38 cellular contexts compared by ENCODE assay signal in the genomic region with DNA sequence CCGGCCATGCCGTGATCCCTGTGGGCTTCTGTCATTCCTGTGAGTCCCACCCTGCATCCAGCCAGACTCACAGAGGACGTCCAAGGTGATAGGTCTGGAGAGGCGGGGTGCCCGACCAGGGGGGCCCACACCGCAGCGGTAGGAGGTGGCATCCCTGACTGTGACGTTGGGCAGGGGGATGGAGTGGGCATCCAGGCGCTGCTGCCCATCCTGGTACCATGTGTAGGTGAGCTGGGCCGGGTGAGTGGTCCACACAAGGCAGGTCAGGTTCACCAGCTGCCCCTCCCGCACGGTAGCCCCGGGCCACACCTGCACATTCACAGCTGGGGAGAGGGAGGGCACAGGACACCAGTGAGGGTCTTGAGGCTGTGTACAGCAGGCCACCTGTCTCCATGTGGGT. TPM values are rescaled to one million over a fixed set of nuclear protein-coding genes. Genes with fewer than 3 reads are reported as not detected.
"Had no signal": no experiment of that assay in that cellular context is flagged by ENCODE, and none has a peak within 500 bp of the region (broad histone marks: within the 10 kb centered on the region; RNA-seq: fewer than 3 reads in every experiment).

No MANE protein-coding gene starts in this region.

- H3K36me3 ChIP-seq: adrenal gland, brain microvascular endothelial cell, breast epithelium had no signal

- ATAC-seq: activated CD4-positive, alpha-beta T cell treated with anti-CD3 and anti-CD28 coated beads for 36 hours; activated CD4-positive, CD25-positive, alpha-beta regulatory T cell treated with anti-CD3 and anti-CD28 coated beads, Interleukin-2, amount 50 U/mL, for 24 hours; activated CD8-positive, alpha-beta memory T cell treated with anti-CD3 and anti-CD28 coated beads, Interleukin-2, amount 10 ng/mL, durations not matched to agents 7 days and 5 days; activated CD8-positive, alpha-beta T cell treated with anti-CD3 and anti-CD28 coated beads, Interleukin-2, amount 10 ng/mL, durations not matched to agents 7 days and 5 days; activated naive CD4-positive, alpha-beta T cell treated with anti-CD3 and anti-CD28 coated beads, Interleukin-2, amount 50 U/mL, for 72 hours; body of pancreas had no signal

- H3K4me3 ChIP-seq: adrenal gland, body of pancreas, breast epithelium had no signal

- H3K27me3 ChIP-seq: adrenal gland, body of pancreas, brain microvascular endothelial cell, breast epithelium had no signal

- H3K9me3 ChIP-seq: adrenal gland, body of pancreas had no signal

- H3K4me1 Mint-ChIP-seq: activated CD4-positive, alpha-beta memory T cell treated with anti-CD3 and anti-CD28 coated beads, Interleukin-2, amount 10 ng/mL, durations not matched to agents 7 days and 5 days; activated CD4-positive, alpha-beta T cell treated with anti-CD3 and anti-CD28 coated beads for 36 hours; activated CD4-positive, alpha-beta T cell treated with anti-CD3 and anti-CD28 coated beads, Interleukin-2, amount 10 ng/mL, durations not matched to agents 7 days and 5 days; activated CD8-positive, alpha-beta memory T cell treated with anti-CD3 and anti-CD28 coated beads, Interleukin-2, amount 10 ng/mL, durations not matched to agents 7 days and 5 days; activated naive CD8-positive, alpha-beta T cell treated with anti-CD3 and anti-CD28 coated beads for 36 hours had no signal

- H3K27ac Mint-ChIP-seq: activated CD4-positive, alpha-beta memory T cell treated with anti-CD3 and anti-CD28 coated beads, Interleukin-2, amount 10 ng/mL, durations not matched to agents 7 days and 5 days; activated CD4-positive, alpha-beta T cell treated with anti-CD3 and anti-CD28 coated beads for 36 hours; activated CD4-positive, alpha-beta T cell treated with anti-CD3 and anti-CD28 coated beads, Interleukin-2, amount 10 ng/mL, durations not matched to agents 7 days and 5 days; activated CD8-positive, alpha-beta memory T cell treated with anti-CD3 and anti-CD28 coated beads, Interleukin-2, amount 10 ng/mL, durations not matched to agents 7 days and 5 days; activated CD8-positive, alpha-beta T cell treated with anti-CD3 and anti-CD28 coated beads, Interleukin-2, amount 10 ng/mL, durations not matched to agents 7 days and 5 days; activated naive CD8-positive, alpha-beta T cell treated with anti-CD3 and anti-CD28 coated beads for 36 hours; activated T-cell treated with anti-CD3 and anti-CD28 coated beads, Interleukin-2, amount 50 U/mL, for 24 hours; activated T-helper 2 cell treated with anti-CD3 and anti-CD28 coated beads, Interferon-gamma antibody, Interleukin-2, Interleukin-4, amounts not matched to agents 10 μg/mL and 5 μg/mL and 100 μg/mL, durations not matched to agents 14 hours and 24 hours and 36 hours; T-helper 1 cell treated with Interleukin-12 subunit alpha and Interleukin-12 subunit beta and Interleukin-4 antibody, amounts not matched to agents 30 μg/mL and 1 μg/mL, for 36 hours; T-helper 2 cell treated with Interferon-gamma antibody and Interleukin-4, amounts not matched to agents 5 μg/mL and 100 μg/mL, for 36 hours had no signal

- H3K27ac ChIP-seq: adrenal gland, body of pancreas, brain microvascular endothelial cell, breast epithelium, VCaP had no signal

- H3K4me3 Mint-ChIP-seq: activated CD4-positive, alpha-beta memory T cell treated with anti-CD3 and anti-CD28 coated beads, Interleukin-2, amount 10 ng/mL, durations not matched to agents 7 days and 5 days; activated CD4-positive, alpha-beta T cell treated with anti-CD3 and anti-CD28 coated beads for 36 hours; activated CD4-positive, alpha-beta T cell treated with anti-CD3 and anti-CD28 coated beads, Interleukin-2, amount 10 ng/mL, durations not matched to agents 7 days and 5 days; activated CD8-positive, alpha-beta memory T cell treated with anti-CD3 and anti-CD28 coated beads, Interleukin-2, amount 10 ng/mL, durations not matched to agents 7 days and 5 days; activated CD8-positive, alpha-beta T cell treated with anti-CD3 and anti-CD28 coated beads, Interleukin-2, amount 10 ng/mL, durations not matched to agents 7 days and 5 days; activated naive CD8-positive, alpha-beta T cell treated with anti-CD3 and anti-CD28 coated beads for 36 hours; activated T-cell treated with anti-CD3 and anti-CD28 coated beads, Interleukin-2, amount 50 U/mL, for 24 hours; T-helper 1 cell treated with Interleukin-12 subunit alpha and Interleukin-12 subunit beta and Interleukin-4 antibody, amounts not matched to agents 30 μg/mL and 1 μg/mL, for 36 hours; T-helper 2 cell treated with Interferon-gamma antibody and Interleukin-4, amounts not matched to agents 5 μg/mL and 100 μg/mL, for 36 hours had no signal

- FAIRE-seq: astrocyte, TTC549 had no signal

- DNase-seq: activated CD4-positive, alpha-beta memory T cell treated with anti-CD3 and anti-CD28 coated beads, Interleukin-2, amount 10 ng/mL, durations not matched to agents 7 days and 5 days; activated CD4-positive, alpha-beta T cell treated with anti-CD3 and anti-CD28 coated beads for 1 hour; activated CD4-positive, alpha-beta T cell treated with anti-CD3 and anti-CD28 coated beads for 36 hours; activated CD4-positive, alpha-beta T cell treated with anti-CD3 and anti-CD28 coated beads for 48 hours; activated CD4-positive, alpha-beta T cell treated with anti-CD3 and anti-CD28 coated beads, Interleukin-2, amount 10 ng/mL, durations not matched to agents 7 days and 5 days; activated CD4-positive, alpha-beta T cell treated with anti-CD3 and anti-CD28 coated beads, Interleukin-2, amount 50 U/mL, for 48 hours; activated CD4-positive, CD25-positive, alpha-beta regulatory T cell; activated CD8-positive, alpha-beta memory T cell treated with anti-CD3 and anti-CD28 coated beads for 24 hours; activated CD8-positive, alpha-beta memory T cell treated with anti-CD3 and anti-CD28 coated beads, Interleukin-2, amount 10 ng/mL, durations not matched to agents 7 days and 5 days; activated CD8-positive, alpha-beta memory T cell treated with anti-CD3 and anti-CD28 coated beads, Interleukin-2, amount 50 U/mL, for 48 hours; activated CD8-positive, alpha-beta T cell treated with anti-CD3 and anti-CD28 coated beads, Interleukin-2, amount 10 ng/mL, durations not matched to agents 7 days and 5 days; activated effector memory CD4-positive, alpha-beta T cell treated with Interleukin-2 at 50 U/mL for 16 hours; activated gamma-delta T cell; activated naive CD4-positive, alpha-beta T cell treated with anti-CD3 and anti-CD28 coated beads, Interleukin-2, amount 50 U/mL, for 16 hours; activated naive CD4-positive, alpha-beta T cell treated with Interleukin-2 at 50 U/mL for 16 hours; activated naive CD8-positive, alpha-beta T cell treated with anti-CD3 and anti-CD28 coated beads for 36 hours; activated T-cell treated with anti-CD3 and anti-CD28 coated beads, Interleukin-2, amount 50 U/mL, for 24 hours; activated T-cell treated with anti-CD3 and anti-CD28 coated beads, Interleukin-2, amount 50 U/mL, for 48 hours; adrenal gland; amniotic stem cell; aorta; body of pancreas; brain microvascular endothelial cell; central memory CD4-positive, alpha-beta T cell; T-helper 1 cell; T-helper 2 cell; T-helper 9 cell had no signal

- H3K27me3 Mint-ChIP-seq: activated CD4-positive, alpha-beta memory T cell treated with anti-CD3 and anti-CD28 coated beads, Interleukin-2, amount 10 ng/mL, durations not matched to agents 7 days and 5 days; activated CD4-positive, alpha-beta T cell treated with anti-CD3 and anti-CD28 coated beads for 36 hours; activated CD4-positive, alpha-beta T cell treated with anti-CD3 and anti-CD28 coated beads, Interleukin-2, amount 10 ng/mL, durations not matched to agents 7 days and 5 days; activated CD8-positive, alpha-beta memory T cell treated with anti-CD3 and anti-CD28 coated beads, Interleukin-2, amount 10 ng/mL, durations not matched to agents 7 days and 5 days; activated naive CD8-positive, alpha-beta T cell treated with anti-CD3 and anti-CD28 coated beads for 36 hours; activated T-cell treated with anti-CD3 and anti-CD28 coated beads, Interleukin-2, amount 50 U/mL, for 24 hours had no signal

- H3K9me3 Mint-ChIP-seq: activated CD4-positive, alpha-beta memory T cell treated with anti-CD3 and anti-CD28 coated beads, Interleukin-2, amount 10 ng/mL, durations not matched to agents 7 days and 5 days; activated naive CD4-positive, alpha-beta T cell treated with anti-CD3 and anti-CD28 coated beads, Interleukin-2, amount 50 U/mL, for 72 hours; activated naive CD8-positive, alpha-beta T cell treated with anti-CD3 and anti-CD28 coated beads for 36 hours; activated T-cell treated with anti-CD3 and anti-CD28 coated beads, Interleukin-2, amount 50 U/mL, for 24 hours; activated T-helper 2 cell treated with anti-CD3 and anti-CD28 coated beads, Interferon-gamma antibody, Interleukin-2, Interleukin-4, amounts not matched to agents 10 μg/mL and 5 μg/mL and 100 μg/mL, durations not matched to agents 14 hours and 24 hours and 36 hours; T-helper 1 cell treated with Interleukin-12 subunit alpha and Interleukin-12 subunit beta and Interleukin-4 antibody, amounts not matched to agents 30 μg/mL and 1 μg/mL, for 36 hours; T-helper 2 cell treated with Interferon-gamma antibody and Interleukin-4, amounts not matched to agents 5 μg/mL and 100 μg/mL, for 36 hours had no signal

- H3K4me1 ChIP-seq: adrenal gland, body of pancreas, breast epithelium had no signal

- H3K36me3 Mint-ChIP-seq: activated CD8-positive, alpha-beta memory T cell treated with anti-CD3 and anti-CD28 coated beads, Interleukin-2, amount 10 ng/mL, durations not matched to agents 7 days and 5 days; activated naive CD4-positive, alpha-beta T cell treated with anti-CD3 and anti-CD28 coated beads, Interleukin-2, amount 50 U/mL, for 72 hours; activated naive CD8-positive, alpha-beta T cell treated with anti-CD3 and anti-CD28 coated beads for 36 hours had no signal

RNA-seq across cellular contexts. Expression of a gene that starts 11.6 kb away (rescaled TPM):
- total RNA-seq: activated CD4-positive, alpha-beta memory T cell treated with anti-CD3 and anti-CD28 coated beads, Interleukin-2, amount 10 ng/mL, durations not matched to agents 7 days and 5 days; activated CD4-positive, alpha-beta T cell treated with anti-CD3 and anti-CD28 coated beads for 36 hours; activated CD4-positive, alpha-beta T cell treated with anti-CD3 and anti-CD28 coated beads, Interleukin-2, amount 10 ng/mL, durations not matched to agents 7 days and 5 days; activated CD8-positive, alpha-beta memory T cell treated with anti-CD3 and anti-CD28 coated beads, Interleukin-2, amount 10 ng/mL, durations not matched to agents 7 days and 5 days; activated CD8-positive, alpha-beta T cell treated with anti-CD3 and anti-CD28 coated beads, Interleukin-2, amount 10 ng/mL, durations not matched to agents 7 days and 5 days; activated naive CD4-positive, alpha-beta T cell treated with anti-CD3 and anti-CD28 coated beads, Interleukin-2, amount 50 U/mL, for 72 hours; activated naive CD8-positive, alpha-beta T cell treated with anti-CD3 and anti-CD28 coated beads for 36 hours; activated T-helper 2 cell treated with anti-CD3 and anti-CD28 coated beads, Interferon-gamma antibody, Interleukin-2, Interleukin-4, amounts not matched to agents 10 μg/mL and 5 μg/mL and 100 μg/mL, durations not matched to agents 14 hours and 24 hours and 36 hours had no signal

RNA-seq across cellular contexts. Expression of a gene that starts 19.0 kb away (rescaled TPM):
- total RNA-seq: activated CD4-positive, alpha-beta T cell treated with anti-CD3 and anti-CD28 coated beads for 36 hours; activated CD4-positive, alpha-beta T cell treated with anti-CD3 and anti-CD28 coated beads, Interleukin-2, amount 10 ng/mL, durations not matched to agents 7 days and 5 days; activated CD8-positive, alpha-beta memory T cell treated with anti-CD3 and anti-CD28 coated beads, Interleukin-2, amount 10 ng/mL, durations not matched to agents 7 days and 5 days; activated CD8-positive, alpha-beta T cell treated with anti-CD3 and anti-CD28 coated beads, Interleukin-2, amount 10 ng/mL, durations not matched to agents 7 days and 5 days; activated naive CD8-positive, alpha-beta T cell treated with anti-CD3 and anti-CD28 coated beads for 36 hours; activated T-helper 2 cell treated with anti-CD3 and anti-CD28 coated beads, Interferon-gamma antibody, Interleukin-2, Interleukin-4, amounts not matched to agents 10 μg/mL and 5 μg/mL and 100 μg/mL, durations not matched to agents 14 hours and 24 hours and 36 hours; astrocyte had no signal

RNA-seq across cellular contexts. Expression of a gene that starts 30.2 kb away (rescaled TPM):
- total RNA-seq: activated CD4-positive, alpha-beta memory T cell treated with anti-CD3 and anti-CD28 coated beads, Interleukin-2, amount 10 ng/mL, durations not matched to agents 7 days and 5 days; activated CD4-positive, alpha-beta T cell treated with anti-CD3 and anti-CD28 coated beads for 36 hours; activated CD4-positive, alpha-beta T cell treated with anti-CD3 and anti-CD28 coated beads, Interleukin-2, amount 10 ng/mL, durations not matched to agents 7 days and 5 days; activated CD8-positive, alpha-beta memory T cell treated with anti-CD3 and anti-CD28 coated beads, Interleukin-2, amount 10 ng/mL, durations not matched to agents 7 days and 5 days; activated CD8-positive, alpha-beta T cell treated with anti-CD3 and anti-CD28 coated beads, Interleukin-2, amount 10 ng/mL, durations not matched to agents 7 days and 5 days; activated naive CD4-positive, alpha-beta T cell treated with anti-CD3 and anti-CD28 coated beads, Interleukin-2, amount 50 U/mL, for 72 hours; activated naive CD8-positive, alpha-beta T cell treated with anti-CD3 and anti-CD28 coated beads for 36 hours; activated T-helper 2 cell treated with anti-CD3 and anti-CD28 coated beads, Interferon-gamma antibody, Interleukin-2, Interleukin-4, amounts not matched to agents 10 μg/mL and 5 μg/mL and 100 μg/mL, durations not matched to agents 14 hours and 24 hours and 36 hours; adrenal gland; aorta; astrocyte; body of pancreas; breast epithelium; cardiac septum; cerebellum had no signal
- polyA plus RNA-seq: adrenal gland, aorta had no signal

RNA-seq across cellular contexts. Expression of a gene that starts 39.1 kb away (rescaled TPM):
- total RNA-seq: activated CD4-positive, alpha-beta T cell treated with anti-CD3 and anti-CD28 coated beads for 36 hours; activated CD4-positive, alpha-beta T cell treated with anti-CD3 and anti-CD28 coated beads, Interleukin-2, amount 10 ng/mL, durations not matched to agents 7 days and 5 days; activated CD8-positive, alpha-beta memory T cell treated with anti-CD3 and anti-CD28 coated beads, Interleukin-2, amount 10 ng/mL, durations not matched to agents 7 days and 5 days; activated CD8-positive, alpha-beta T cell treated with anti-CD3 and anti-CD28 coated beads, Interleukin-2, amount 10 ng/mL, durations not matched to agents 7 days and 5 days; activated naive CD4-positive, alpha-beta T cell treated with anti-CD3 and anti-CD28 coated beads, Interleukin-2, amount 50 U/mL, for 72 hours; activated naive CD8-positive, alpha-beta T cell treated with anti-CD3 and anti-CD28 coated beads for 36 hours; astrocyte had no signal
